8 cellular contexts compared by ENCODE assay signal in the genomic region with DNA sequence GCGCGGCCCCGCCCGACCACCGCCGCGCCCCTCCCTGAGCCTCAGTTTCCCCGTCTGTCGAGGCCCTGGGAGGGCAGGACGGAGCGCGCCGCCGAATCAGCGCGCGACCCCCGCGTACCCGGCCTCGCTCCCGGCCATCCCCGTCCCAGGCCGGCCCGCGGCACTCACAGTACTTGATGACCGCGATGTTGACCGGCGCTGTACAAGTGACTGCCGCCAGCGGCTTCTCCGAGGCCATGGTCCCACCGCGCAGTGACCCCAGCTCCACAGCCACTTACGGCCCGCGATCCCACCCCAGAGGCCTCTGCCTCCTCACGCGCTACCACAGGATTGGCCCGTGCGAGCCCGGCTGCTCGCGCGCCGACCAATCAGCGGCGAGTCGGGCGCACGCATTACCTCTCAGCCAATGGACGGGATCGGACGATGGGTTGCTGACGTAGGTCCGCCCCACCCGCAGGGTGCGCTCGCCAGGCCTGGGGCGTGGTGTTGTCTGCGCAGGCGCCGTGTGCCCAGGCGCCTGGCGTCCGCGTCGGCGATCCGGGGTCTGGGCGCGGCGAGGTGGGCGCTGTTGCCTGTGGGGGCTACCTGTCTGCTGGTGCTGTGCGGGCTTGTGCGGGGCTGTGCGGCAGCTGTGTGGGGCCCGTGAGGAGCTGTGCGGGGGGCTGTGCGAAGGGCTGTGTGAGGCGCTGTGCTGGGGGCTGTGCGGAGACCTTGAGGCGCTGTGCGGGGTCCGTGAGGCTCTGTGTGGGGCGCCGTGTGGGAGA. TPM values are rescaled to one million over a fixed set of nuclear protein-coding genes. Genes with fewer than 3 reads are reported as not detected.
DNase-seq lines count a peak whose midpoint lies in the region; ATAC-seq lines count a peak whose summit lies in the region.

TSS of gene MVD (minus strand) at position 249 of the 764 bp plus-strand sequence. CDS start at position 238, 11 bp downstream.

- H3K9me3 Mint-ChIP-seq in CD8-positive, alpha-beta memory T cell = no peaks in the 10 kb centered on the region

- H3K27me3 Mint-ChIP-seq in CD8-positive, alpha-beta memory T cell = no peaks in the 10 kb centered on the region

- H3K4me1 ChIP-seq in CD8-positive, alpha-beta memory T cell (ENCODE audit: insufficient read depth, low read length) = peaks cover 14% of the 10 kb centered on the region

- peak within 1 kb of the TSS; percentile 78 for H3K4me3 ChIP-seq in CD8-positive, alpha-beta memory T cell (ENCODE audit: low read length)

- H3K36me3 Mint-ChIP-seq in CD8-positive, alpha-beta memory T cell = peaks cover 0 to 17% (median 2%) of the 10 kb centered on the region in 3 donors

- H3K27ac ChIP-seq in CD8-positive, alpha-beta memory T cell (ENCODE audit: low read depth, low read length) = peak within 1 kb of the TSS; percentile 91

- POLR2A ChIA-PET in CD8-positive, alpha-beta memory T cell (lab: Charles Lee) = interaction anchor here (1.1 to 3.1 kb wide), 3 partner anchors 30 to 43 kb away, joined by 3 to 13 read pairs (median 4); no protein-coding TSS in a partner anchor

- peak; percentile 94 to 98 (median 95) for DNase-seq in CD8-positive, alpha-beta memory T cell
- peak; percentile 100 for DNase-seq in HPDE6-E6E7 (ENCODE audit: extremely low spot score)
- DNase-seq in NK-92 treated with Interleukin-12 subunit alpha and Interleukin-12 subunit beta, amount 100 ng/mL, for 24 hours (lab: John Stamatoyannopoulos, UW) = peak; percentile 91
- peak; percentile 94 for DNase-seq in activated CD8-positive, alpha-beta memory T cell treated with anti-CD3 and anti-CD28 coated beads for 24 hours
- DNase-seq in effector CD8-positive, alpha-beta T cell (lab: John Stamatoyannopoulos, UW) = peak; percentile 95
- peak; percentile 99 for DNase-seq in lung microvascular endothelial cell (ENCODE audit: low read depth in 2 of 2)
- DNase-seq in stimulated activated CD4-positive, alpha-beta T cell treated with anti-CD3 and anti-CD28 coated beads, TNF-alpha, amount 100 ng/mL, for 48 hours (ENCODE audit: low read depth in 3 of 3) = peak; percentile 89 to 94 (median 93)

- CTCF ChIA-PET in CD8-positive, alpha-beta memory T cell (lab: Charles Lee) = interaction anchor here (0.7 to 1.6 kb wide), 10 partner anchors 11 to 43 kb away, joined by 3 to 5 read pairs (median 3); no protein-coding TSS in a partner anchor

- H3K27me3 ChIP-seq in CD8-positive, alpha-beta memory T cell (ENCODE audit: insufficient read depth, low read length, poor library complexity, severe bottlenecking) = no peaks in the 10 kb centered on the region

- peak within 1 kb of the TSS; percentile 92 to 97 (median 94) for H3K4me3 Mint-ChIP-seq in CD8-positive, alpha-beta memory T cell

- no peaks in the 10 kb centered on the region for H3K9me3 ChIP-seq in CD8-positive, alpha-beta memory T cell (ENCODE audit: low read length)

- peak within 1 kb of the TSS; percentile 92 to 99 (median 96) for H3K27ac Mint-ChIP-seq in CD8-positive, alpha-beta memory T cell

- H3K36me3 ChIP-seq in CD8-positive, alpha-beta memory T cell (ENCODE audit: insufficient read depth, low read length) = no peaks in the 10 kb centered on the region

- ATAC-seq in GM19463 (IDR thresholded peaks at IDR 0.05; ENCODE audit: unreplicated experiment) = peak; percentile 95

- peaks cover 18 to 28% (median 20%) of the 10 kb centered on the region in 3 donors for H3K4me1 Mint-ChIP-seq in CD8-positive, alpha-beta memory T cell

RNA-seq across cellular contexts. Expression of gene MVD, which starts in this region (rescaled TPM):
- total RNA-seq in CD8-positive, alpha-beta memory T cell = 10 to 100 TPM; 58.0 to 59.7 TPM
- 25.6 TPM for polyA plus RNA-seq in CD8-positive, alpha-beta memory T cell
- 40.8 and 42.3 TPM in 2 replicates for total RNA-seq in lung microvascular endothelial cell

Comparison
In these comparisons a context has a peak if more than half of its experiments do, and no peak if none do; other contexts are left out.
1. Peak in every context shown above with its lines: DNase-seq, ATAC-seq, H3K4me3 ChIP-seq and H3K27ac ChIP-seq.